In genomic region chr2:10020001-10020400, GRCh38 we compare ENCODE assay signal across 1 cellular context.
TF ChIP-seq lines count a peak whose summit lies in the region.

No MANE protein-coding gene starts in this region.

TF ChIP-seq in GM23338, 12 proteins besides CTCF, POLR2A, EP300 and RAD21 (continued from another document):
- TF ChIP-seq, protein P1, sequence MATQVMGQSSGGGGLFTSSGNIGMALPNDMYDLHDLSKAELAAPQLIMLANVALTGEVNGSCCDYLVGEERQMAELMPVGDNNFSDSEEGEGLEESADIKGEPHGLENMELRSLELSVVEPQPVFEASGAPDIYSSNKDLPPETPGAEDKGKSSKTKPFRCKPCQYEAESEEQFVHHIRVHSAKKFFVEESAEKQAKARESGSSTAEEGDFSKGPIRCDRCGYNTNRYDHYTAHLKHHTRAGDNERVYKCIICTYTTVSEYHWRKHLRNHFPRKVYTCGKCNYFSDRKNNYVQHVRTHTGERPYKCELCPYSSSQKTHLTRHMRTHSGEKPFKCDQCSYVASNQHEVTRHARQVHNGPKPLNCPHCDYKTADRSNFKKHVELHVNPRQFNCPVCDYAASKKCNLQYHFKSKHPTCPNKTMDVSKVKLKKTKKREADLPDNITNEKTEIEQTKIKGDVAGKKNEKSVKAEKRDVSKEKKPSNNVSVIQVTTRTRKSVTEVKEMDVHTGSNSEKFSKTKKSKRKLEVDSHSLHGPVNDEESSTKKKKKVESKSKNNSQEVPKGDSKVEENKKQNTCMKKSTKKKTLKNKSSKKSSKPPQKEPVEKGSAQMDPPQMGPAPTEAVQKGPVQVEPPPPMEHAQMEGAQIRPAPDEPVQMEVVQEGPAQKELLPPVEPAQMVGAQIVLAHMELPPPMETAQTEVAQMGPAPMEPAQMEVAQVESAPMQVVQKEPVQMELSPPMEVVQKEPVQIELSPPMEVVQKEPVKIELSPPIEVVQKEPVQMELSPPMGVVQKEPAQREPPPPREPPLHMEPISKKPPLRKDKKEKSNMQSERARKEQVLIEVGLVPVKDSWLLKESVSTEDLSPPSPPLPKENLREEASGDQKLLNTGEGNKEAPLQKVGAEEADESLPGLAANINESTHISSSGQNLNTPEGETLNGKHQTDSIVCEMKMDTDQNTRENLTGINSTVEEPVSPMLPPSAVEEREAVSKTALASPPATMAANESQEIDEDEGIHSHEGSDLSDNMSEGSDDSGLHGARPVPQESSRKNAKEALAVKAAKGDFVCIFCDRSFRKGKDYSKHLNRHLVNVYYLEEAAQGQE (IDR thresholded peaks at IDR 0.05; ENCODE audit: unreplicated experiment): no peak
- TF ChIP-seq JUNB (IDR thresholded peaks at IDR 0.05; ENCODE audit: unreplicated experiment) (no peak), POLR2AphosphoS5 (IDR thresholded peaks at IDR 0.05; ENCODE audit: low read depth) (no peak), ZNF114 (CRISPR knock-in tag; IDR thresholded peaks at IDR 0.05) (no peak)
